Comparison of ENCODE assay signal across 8 cellular contexts in the genomic region with DNA sequence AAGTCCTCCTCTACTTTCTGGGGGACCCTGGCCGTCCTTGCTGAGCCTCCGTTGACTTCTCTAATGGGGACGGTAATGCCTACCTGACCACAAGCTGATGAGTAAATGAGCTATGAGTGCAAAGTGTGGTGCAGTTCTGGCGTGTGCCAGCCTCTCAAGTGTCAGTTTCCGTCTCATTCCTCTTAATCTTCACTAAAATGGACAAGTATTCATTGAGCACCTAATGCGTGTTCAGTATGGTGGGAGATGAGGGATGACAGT. TPM values are rescaled to one million over a fixed set of nuclear protein-coding genes. Genes with fewer than 3 reads are reported as not detected.
A peak's percentile ranks its signal among the peaks of the same experiment; 100 is the strongest.
DNase-seq lines count a peak whose midpoint lies in the region; FAIRE-seq and TF ChIP-seq lines count a peak whose summit lies in the region.

No MANE protein-coding gene starts in this region.

- TF ChIP-seq CTCF in CD14-positive monocyte (IDR thresholded peaks at IDR 0.05) (no peak), kidney (IDR thresholded peaks at IDR 0.05; ENCODE audit: borderline replicate concordance, extremely low read depth, insufficient read depth) (no peak)

- FAIRE-seq in kidney (lab: Jason Lieb, UNC): no peak

- H3K4me1 ChIP-seq in kidney (ENCODE audit: control insufficient read depth in 1 of 2, insufficient read depth in 1 of 2, low read depth in 1 of 2, low read length in 2 of 2): peaks cover 11 to 16% of the 10 kb centered on the region in 2 donors

- no peaks in the 10 kb centered on the region for H3K36me3 ChIP-seq in kidney (ENCODE audit: control insufficient read depth in 1 of 2, insufficient read depth in 2 of 2, low read length in 2 of 2)

- H3K9me3 ChIP-seq in kidney (ENCODE audit: control insufficient read depth in 1 of 2, low read length in 2 of 2): no peaks in the 10 kb centered on the region

- DNase-seq in CD14-positive monocyte (ENCODE audit: low spot score) (no peak), HT1080 (ENCODE audit: low read depth) (peak; percentile 38), kidney (no peak), substantia nigra (lab: John Stamatoyannopoulos, UW) (no peak), NCI-H2171 treated with DMSO at 0.1 percent for 48 hours (lab: John Stamatoyannopoulos, UW) (no peak), cerebellar cortex (ENCODE audit: low spot score) (no peak), EL (no peak)
- peak; percentile 21 for DNase-seq in activated naive CD4-positive, alpha-beta T cell treated with anti-CD3 and anti-CD28 coated beads, Interleukin-2, amount 50 U/mL, for 16 hours

- peaks cover 0 to 12% (median 3%) of the 10 kb centered on the region in 7 donors for H3K9me3 Mint-ChIP-seq in CD14-positive monocyte

- peaks cover 0 to 2% (median 0%) of the 10 kb centered on the region in 3 donors for H3K27me3 Mint-ChIP-seq in CD14-positive monocyte (ENCODE audit: low read depth in 3 of 3)

- peak overlapping the region; percentile 93 to 99 for H3K4me3 ChIP-seq in kidney (ENCODE audit: low read length in 2 of 2)

- peak overlapping the region; percentile 63 to 95 for H3K9ac ChIP-seq in kidney (ENCODE audit: low read length in 2 of 2)

- peaks cover 60% of the 10 kb centered on the region for H3K4me1 Mint-ChIP-seq in CD14-positive monocyte

- peaks cover 9 to 16% of the 10 kb centered on the region in 2 donors for H3K36me3 Mint-ChIP-seq in CD14-positive monocyte

- H3K27ac Mint-ChIP-seq in CD14-positive monocyte: peak overlapping the region; percentile 93 to 98 (median 96)

- H3K27ac ChIP-seq in kidney (ENCODE audit: low read depth in 2 of 2, low read length in 2 of 2): peak overlapping the region in 1 of 2 donors; percentile 87
- peak overlapping the region; percentile 88 for H3K27ac ChIP-seq in substantia nigra (ENCODE audit: low read depth, low read length, poor library complexity, severe bottlenecking)

- intact Hi-C loops in CD14-positive monocyte (cut with micrococcal nuclease) (loop anchor here in 1 of 2 donors (5.0 kb wide), 1 partner anchor 107 kb away; the partner anchor contains the start of gene SEPTIN7), kidney (cut with DNase I) (no loop called here)

- peak overlapping the region; percentile 89 to 96 for H3K4me3 Mint-ChIP-seq in CD14-positive monocyte

RNA-seq across cellular contexts. Expression of gene HERPUD2, which starts 0.6 kb away (rescaled TPM):
- polyA plus RNA-seq in CD14-positive monocyte (10 to 100 TPM; 36.1 to 40.9 TPM), kidney (ENCODE audit: insufficient read depth, low read depth, low replicate concordance) (10.0 TPM)
- total RNA-seq in HT1080 (2014; rRNA removed; shearing (Covaris generic)): 15.5 and 16.9 TPM in 2 replicates
- 25.7 and 27.5 TPM in 2 replicates for polyA plus RNA-seq in HT1080 (2015; cell fraction: cytosol; rRNA removed)
- polyA plus RNA-seq in HT1080 (2015; cell fraction: nucleus; rRNA removed): 19.2 and 23.2 TPM in 2 replicates
- 28.9 TPM for total RNA-seq in kidney

Comparison
In these comparisons a context has a peak if more than half of its experiments do, and no peak if none do; other contexts are left out.
1. DNase-seq: peak in HT1080 (single experiment) and activated naive CD4-positive, alpha-beta T cell treated with anti-CD3 and anti-CD28 coated beads, Interleukin-2, amount 50 U/mL, for 16 hours (single experiment); none in CD14-positive monocyte (single experiment), kidney (single experiment), substantia nigra (0 of 49), NCI-H2171 treated with DMSO at 0.1 percent for 48 hours (single experiment), cerebellar cortex (single experiment) and EL (single experiment).